Comparison of ENCODE assay signal across 1 cellular context in the genomic region with DNA sequence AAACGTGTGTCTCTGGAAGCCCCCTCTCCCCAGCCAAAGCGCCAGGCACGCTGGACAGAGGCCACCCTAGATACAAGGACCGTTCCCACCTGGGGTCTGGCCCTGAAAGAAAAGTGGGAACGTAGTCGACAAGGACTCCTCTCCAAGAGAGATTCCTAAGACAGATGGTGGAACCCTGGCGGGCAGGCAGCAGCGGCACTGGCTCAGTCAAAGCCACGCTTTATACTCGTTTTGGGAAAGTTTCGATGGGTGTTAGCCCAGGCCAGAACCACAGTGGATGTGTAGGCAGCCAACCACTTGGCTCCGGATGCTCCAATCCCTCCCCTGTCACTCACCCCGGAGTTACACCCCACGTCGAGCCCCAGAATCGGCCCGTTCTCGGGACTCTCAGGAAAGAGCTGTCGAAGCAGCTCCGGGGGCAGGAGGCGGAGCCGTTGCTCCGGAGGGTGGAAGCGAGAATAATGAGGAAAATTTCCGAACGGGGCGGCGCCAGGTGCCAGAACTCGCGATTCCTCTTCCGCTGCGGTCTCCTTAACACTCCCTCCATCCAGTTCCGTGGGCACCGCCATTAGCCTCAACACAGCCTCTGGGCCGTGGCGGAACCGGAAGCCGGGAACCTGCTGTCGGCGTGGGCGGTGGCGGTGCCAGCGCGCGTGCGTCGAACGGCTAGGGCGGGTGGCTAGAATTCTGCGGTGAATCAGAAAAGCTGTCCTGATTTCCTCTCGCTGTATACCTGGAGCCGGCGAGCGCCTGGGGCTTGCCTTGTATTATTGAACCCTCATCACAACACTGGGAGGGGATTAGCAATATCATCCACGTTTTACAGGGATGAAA.
TF ChIP-seq lines count a peak whose summit lies in the region.

A gene with protein sequence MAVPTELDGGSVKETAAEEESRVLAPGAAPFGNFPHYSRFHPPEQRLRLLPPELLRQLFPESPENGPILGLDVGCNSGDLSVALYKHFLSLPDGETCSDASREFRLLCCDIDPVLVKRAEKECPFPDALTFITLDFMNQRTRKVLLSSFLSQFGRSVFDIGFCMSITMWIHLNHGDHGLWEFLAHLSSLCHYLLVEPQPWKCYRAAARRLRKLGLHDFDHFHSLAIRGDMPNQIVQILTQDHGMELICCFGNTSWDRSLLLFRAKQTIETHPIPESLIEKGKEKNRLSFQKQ (minus strand): TSS at position 588 of the 834 bp plus-strand sequence. CDS start 19 bp downstream, at position 569.

TF ChIP-seq in HepG2, 621 proteins besides CTCF, POLR2A, EP300 and RAD21 (continued from another document and continues in another):
- no peak; the same call in 1 of the 2 replicates for TF ChIP-seq GLMP (CRISPR knock-in tag; IDR thresholded peaks at IDR 0.05; ENCODE audit: borderline replicate concordance)
- TF ChIP-seq MYC (CRISPR knock-in tag; IDR thresholded peaks at IDR 0.05; ENCODE audit: borderline replicate concordance), result peak; percentile 79; the same call in 1 of the 2 replicates
- TF ChIP-seq ZIK1 (CRISPR knock-in tag; IDR thresholded peaks at IDR 0.05; ENCODE audit: borderline replicate concordance, low read depth), result no peak
- no peak for TF ChIP-seq HNRNPUL1 (IDR thresholded peaks at IDR 0.05; ENCODE audit: low read depth, low read length)
- no peak for TF ChIP-seq TMF1 (CRISPR knock-in tag; IDR thresholded peaks at IDR 0.05; ENCODE audit: low read depth)
- TF ChIP-seq HNRNPH1 (optimal IDR thresholded peaks at IDR 0.05; ENCODE audit: low read depth, low read length), result no peak
- no peak for TF ChIP-seq SP140L (CRISPR knock-in tag; IDR thresholded peaks at IDR 0.05; ENCODE audit: borderline replicate concordance)
- no peak for TF ChIP-seq NFIB (CRISPR knock-in tag; IDR thresholded peaks at IDR 0.05; ENCODE audit: borderline replicate concordance)
- TF ChIP-seq ZNF672 (CRISPR knock-in tag; IDR thresholded peaks at IDR 0.05), result no peak
- TF ChIP-seq ZNF383 (CRISPR knock-in tag; IDR thresholded peaks at IDR 0.05; ENCODE audit: borderline replicate concordance), result no peak
- no peak; the same call in 1 of the 2 replicates for TF ChIP-seq HINFP (CRISPR knock-in tag; IDR thresholded peaks at IDR 0.05; ENCODE audit: low read depth)
- no peak for TF ChIP-seq ZEB1 (IDR thresholded peaks at IDR 0.05; ENCODE audit: insufficient replicate concordance, low read depth)
- no peak for TF ChIP-seq TFAP4 (IDR thresholded peaks at IDR 0.05; ENCODE audit: borderline replicate concordance, low read depth)
- no peak for TF ChIP-seq CEBPZ (IDR thresholded peaks at IDR 0.05; ENCODE audit: low read length)
- no peak for TF ChIP-seq ZNF205 (CRISPR knock-in tag; IDR thresholded peaks at IDR 0.05)
- no peak for TF ChIP-seq SYNCRIP (IDR thresholded peaks at IDR 0.05; ENCODE audit: insufficient read depth, low read depth, low read length)
- no peak for TF ChIP-seq NBN (conservative IDR thresholded peaks at IDR 0.05)
- TF ChIP-seq, protein P1, sequence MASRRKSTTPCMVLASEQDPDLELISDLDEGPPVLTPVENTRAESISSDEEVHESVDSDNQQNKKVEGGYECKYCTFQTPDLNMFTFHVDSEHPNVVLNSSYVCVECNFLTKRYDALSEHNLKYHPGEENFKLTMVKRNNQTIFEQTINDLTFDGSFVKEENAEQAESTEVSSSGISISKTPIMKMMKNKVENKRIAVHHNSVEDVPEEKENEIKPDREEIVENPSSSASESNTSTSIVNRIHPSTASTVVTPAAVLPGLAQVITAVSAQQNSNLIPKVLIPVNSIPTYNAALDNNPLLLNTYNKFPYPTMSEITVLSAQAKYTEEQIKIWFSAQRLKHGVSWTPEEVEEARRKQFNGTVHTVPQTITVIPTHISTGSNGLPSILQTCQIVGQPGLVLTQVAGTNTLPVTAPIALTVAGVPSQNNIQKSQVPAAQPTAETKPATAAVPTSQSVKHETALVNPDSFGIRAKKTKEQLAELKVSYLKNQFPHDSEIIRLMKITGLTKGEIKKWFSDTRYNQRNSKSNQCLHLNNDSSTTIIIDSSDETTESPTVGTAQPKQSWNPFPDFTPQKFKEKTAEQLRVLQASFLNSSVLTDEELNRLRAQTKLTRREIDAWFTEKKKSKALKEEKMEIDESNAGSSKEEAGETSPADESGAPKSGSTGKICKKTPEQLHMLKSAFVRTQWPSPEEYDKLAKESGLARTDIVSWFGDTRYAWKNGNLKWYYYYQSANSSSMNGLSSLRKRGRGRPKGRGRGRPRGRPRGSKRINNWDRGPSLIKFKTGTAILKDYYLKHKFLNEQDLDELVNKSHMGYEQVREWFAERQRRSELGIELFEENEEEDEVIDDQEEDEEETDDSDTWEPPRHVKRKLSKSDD (CRISPR knock-in tag; IDR thresholded peaks at IDR 0.05; ENCODE audit: low read depth), result no peak
- TF ChIP-seq AHR (CRISPR knock-in tag; IDR thresholded peaks at IDR 0.05), result no peak
- no peak for TF ChIP-seq HCFC1 (IDR thresholded peaks at IDR 0.05; ENCODE audit: low read depth, low read length)
- TF ChIP-seq KLF11 (CRISPR knock-in tag; IDR thresholded peaks at IDR 0.05), result peak; percentile 70; the same call in 1 of the 2 replicates
- TF ChIP-seq GATAD2A (CRISPR knock-in tag; IDR thresholded peaks at IDR 0.05), result no peak
- no peak for TF ChIP-seq JDP2 (CRISPR knock-in tag; IDR thresholded peaks at IDR 0.05; ENCODE audit: borderline replicate concordance)
- no peak for TF ChIP-seq RBM22 (optimal IDR thresholded peaks at IDR 0.05; ENCODE audit: low read length)
- no peak for TF ChIP-seq ZNF569 (CRISPR knock-in tag; IDR thresholded peaks at IDR 0.05; ENCODE audit: borderline replicate concordance)
- TF ChIP-seq ZNF224 (CRISPR knock-in tag; IDR thresholded peaks at IDR 0.05), result peak; percentile 14; the same call in 1 of the 2 replicates
- TF ChIP-seq ZBTB8A (CRISPR knock-in tag; IDR thresholded peaks at IDR 0.05; ENCODE audit: borderline replicate concordance, low read depth), result no peak
- peak; percentile 47; the same call in 1 of the 2 replicates for TF ChIP-seq ZNF143 (CRISPR knock-in tag; IDR thresholded peaks at IDR 0.05)
- TF ChIP-seq E2F2 (CRISPR knock-in tag; IDR thresholded peaks at IDR 0.05; ENCODE audit: borderline replicate concordance), result 0 out of 2 replicates have a peak, but pooled peaks have one; percentile 59
- TF ChIP-seq TERF1 (CRISPR knock-in tag; IDR thresholded peaks at IDR 0.05), result no peak
- no peak for TF ChIP-seq ZNF329 (CRISPR knock-in tag; IDR thresholded peaks at IDR 0.05; ENCODE audit: low read depth)
- TF ChIP-seq ZKSCAN8 (CRISPR knock-in tag; IDR thresholded peaks at IDR 0.05; ENCODE audit: borderline replicate concordance), result no peak
- TF ChIP-seq, protein P2, sequence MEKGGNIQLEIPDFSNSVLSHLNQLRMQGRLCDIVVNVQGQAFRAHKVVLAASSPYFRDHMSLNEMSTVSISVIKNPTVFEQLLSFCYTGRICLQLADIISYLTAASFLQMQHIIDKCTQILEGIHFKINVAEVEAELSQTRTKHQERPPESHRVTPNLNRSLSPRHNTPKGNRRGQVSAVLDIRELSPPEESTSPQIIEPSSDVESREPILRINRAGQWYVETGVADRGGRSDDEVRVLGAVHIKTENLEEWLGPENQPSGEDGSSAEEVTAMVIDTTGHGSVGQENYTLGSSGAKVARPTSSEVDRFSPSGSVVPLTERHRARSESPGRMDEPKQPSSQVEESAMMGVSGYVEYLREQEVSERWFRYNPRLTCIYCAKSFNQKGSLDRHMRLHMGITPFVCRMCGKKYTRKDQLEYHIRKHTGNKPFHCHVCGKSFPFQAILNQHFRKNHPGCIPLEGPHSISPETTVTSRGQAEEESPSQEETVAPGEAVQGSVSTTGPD (CRISPR knock-in tag; IDR thresholded peaks at IDR 0.05), result 0 out of 2 replicates have a peak, but pooled peaks have one; percentile 18
- peak; percentile 87 for TF ChIP-seq KLF12 (CRISPR knock-in tag; IDR thresholded peaks at IDR 0.05; ENCODE audit: borderline replicate concordance)
- TF ChIP-seq, protein P3, sequence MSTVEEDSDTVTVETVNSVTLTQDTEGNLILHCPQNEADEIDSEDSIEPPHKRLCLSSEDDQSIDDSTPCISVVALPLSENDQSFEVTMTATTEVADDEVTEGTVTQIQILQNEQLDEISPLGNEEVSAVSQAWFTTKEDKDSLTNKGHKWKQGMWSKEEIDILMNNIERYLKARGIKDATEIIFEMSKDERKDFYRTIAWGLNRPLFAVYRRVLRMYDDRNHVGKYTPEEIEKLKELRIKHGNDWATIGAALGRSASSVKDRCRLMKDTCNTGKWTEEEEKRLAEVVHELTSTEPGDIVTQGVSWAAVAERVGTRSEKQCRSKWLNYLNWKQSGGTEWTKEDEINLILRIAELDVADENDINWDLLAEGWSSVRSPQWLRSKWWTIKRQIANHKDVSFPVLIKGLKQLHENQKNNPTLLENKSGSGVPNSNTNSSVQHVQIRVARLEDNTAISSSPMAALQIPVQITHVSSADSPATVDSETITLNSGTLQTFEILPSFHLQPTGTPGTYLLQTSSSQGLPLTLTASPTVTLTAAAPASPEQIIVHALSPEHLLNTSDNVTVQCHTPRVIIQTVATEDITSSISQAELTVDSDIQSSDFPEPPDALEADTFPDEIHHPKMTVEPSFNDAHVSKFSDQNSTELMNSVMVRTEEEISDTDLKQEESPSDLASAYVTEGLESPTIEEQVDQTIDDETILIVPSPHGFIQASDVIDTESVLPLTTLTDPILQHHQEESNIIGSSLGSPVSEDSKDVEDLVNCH (CRISPR knock-in tag; IDR thresholded peaks at IDR 0.05), result no peak
- TF ChIP-seq ZSCAN5A (CRISPR knock-in tag; IDR thresholded peaks at IDR 0.05; ENCODE audit: borderline replicate concordance), result no peak
- no peak for TF ChIP-seq NR3C1 (CRISPR knock-in tag; IDR thresholded peaks at IDR 0.05)
